15 cellular contexts compared by ENCODE assay signal in genomic region chr13:55440465-55441085, GRCh38.
A peak's percentile ranks its signal among the peaks of the same experiment; 100 is the strongest.
DNase-seq lines count a peak whose midpoint lies in the region; ATAC-seq and TF ChIP-seq lines count a peak whose summit lies in the region.
"Had no signal": no experiment of that assay in that cellular context is flagged by ENCODE, and none has a peak within 500 bp of the region (broad histone marks: within the 10 kb centered on the region; RNA-seq: fewer than 3 reads in every experiment).

No MANE protein-coding gene starts in this region.

- H3K9me3 Mint-ChIP-seq in WTC11: peaks cover 6% of the 10 kb centered on the region; the same call in 1 of the 2 replicates
- H3K9me3 Mint-ChIP-seq in activated naive CD4-positive, alpha-beta T cell treated with anti-CD3 and anti-CD28 coated beads, Interleukin-2, amount 10 ng/mL, durations not matched to agents 7 days and 5 days: peaks cover 9% of the 10 kb centered on the region

- 77% methylated on average over 3 of the region's 4 CpGs for WGBS in HUES64

- peak overlapping the region; percentile 71 for H3K27ac Mint-ChIP-seq in WTC11
- H3K27ac Mint-ChIP-seq in activated naive CD4-positive, alpha-beta T cell treated with anti-CD3 and anti-CD28 coated beads, Interleukin-2, amount 10 ng/mL, durations not matched to agents 7 days and 5 days: no peak overlapping the region
- H3K27ac Mint-ChIP-seq: CD14-positive monocyte; CD8-positive, alpha-beta T cell had no signal

- peak overlapping the region; percentile 15; the same call in 1 of the 2 replicates for H3K27ac ChIP-seq in HUES64 (ENCODE audit: low read depth, low read length)
- H3K27ac ChIP-seq: A549 had no signal

- no peaks in the 10 kb centered on the region for H3K27me3 ChIP-seq in HUES64 (ENCODE audit: insufficient read depth, low read length)

- POLR2A ChIA-PET in WTC11 (lab: Charles Lee): no interaction called here

- TF ChIP-seq CTCF in WTC11 (IDR thresholded peaks at IDR 0.05): no peak

- H3K4me1 Mint-ChIP-seq in WTC11: peaks cover 39% of the 10 kb centered on the region
- H3K4me1 Mint-ChIP-seq in activated naive CD4-positive, alpha-beta T cell treated with anti-CD3 and anti-CD28 coated beads, Interleukin-2, amount 10 ng/mL, durations not matched to agents 7 days and 5 days: no peaks in the 10 kb centered on the region
- H3K4me1 Mint-ChIP-seq: CD14-positive monocyte had no signal

- DNase-seq in WTC11 (ENCODE audit: low spot score) (no peak), iPS-NIHi7 (ENCODE audit: extremely low spot score) (peak; percentile 8), amniotic stem cell (lab: John Stamatoyannopoulos, UW) (no peak)
- DNase-seq in activated naive CD4-positive, alpha-beta T cell treated with anti-CD3 and anti-CD28 coated beads, Interleukin-2, amount 10 ng/mL, durations not matched to agents 7 days and 5 days: no peak
- DNase-seq: CD8-positive, alpha-beta T cell; COR-L47; DMS153; DMS79 treated with DMSO at 0.1 percent for 48 hours; EL had no signal

- H3K4me3 Mint-ChIP-seq in WTC11: no peak overlapping the region; the same call in 1 of the 2 replicates
- H3K4me3 Mint-ChIP-seq in activated naive CD4-positive, alpha-beta T cell treated with anti-CD3 and anti-CD28 coated beads, Interleukin-2, amount 10 ng/mL, durations not matched to agents 7 days and 5 days: no peak overlapping the region
- H3K4me3 Mint-ChIP-seq: CD14-positive monocyte; CD8-positive, alpha-beta T cell had no signal

- H3K9me3 ChIP-seq in HUES64 (ENCODE audit: insufficient read depth, low read depth, low read length): no peaks in the 10 kb centered on the region
- H3K9me3 ChIP-seq: A549 had no signal

- H3K9ac ChIP-seq in HUES64 (ENCODE audit: low read depth, low read length): 0 out of 2 replicates have a peak overlapping the region, but pooled peaks have one; percentile 28

- no peak overlapping the region for H3K4me3 ChIP-seq in HUES64 (ENCODE audit: low read length)
- H3K4me3 ChIP-seq: A549 had no signal

- H3K36me3 ChIP-seq in HUES64 (ENCODE audit: insufficient read depth, low read length): no peaks in the 10 kb centered on the region

- H3K36me3 Mint-ChIP-seq in WTC11: no peaks in the 10 kb centered on the region
- H3K36me3 Mint-ChIP-seq in activated naive CD4-positive, alpha-beta T cell treated with anti-CD3 and anti-CD28 coated beads, Interleukin-2, amount 10 ng/mL, durations not matched to agents 7 days and 5 days: no peaks in the 10 kb centered on the region
- H3K36me3 Mint-ChIP-seq: CD14-positive monocyte; CD8-positive, alpha-beta T cell had no signal

- CTCF ChIA-PET in WTC11 (lab: Charles Lee): no interaction called here
- CTCF ChIA-PET in activated naive CD4-positive, alpha-beta T cell treated with anti-CD3 and anti-CD28 coated beads, Interleukin-2, amount 10 ng/mL, durations not matched to agents 7 days and 5 days (lab: Charles Lee): no interaction called here

- ATAC-seq in WTC11 (peak; percentile 83), GM21515 (IDR thresholded peaks at IDR 0.05; ENCODE audit: unreplicated experiment) (no peak), GM19397 (IDR thresholded peaks at IDR 0.05; ENCODE audit: unreplicated experiment) (no peak)
- ATAC-seq: A549; CD8-positive, alpha-beta T cell; HepG2 had no signal

- peaks cover 2% of the 10 kb centered on the region for H3K27me3 Mint-ChIP-seq in WTC11 (ENCODE audit: low read depth)
- H3K27me3 Mint-ChIP-seq in activated naive CD4-positive, alpha-beta T cell treated with anti-CD3 and anti-CD28 coated beads, Interleukin-2, amount 10 ng/mL, durations not matched to agents 7 days and 5 days: no peaks in the 10 kb centered on the region

- peaks cover 39% of the 10 kb centered on the region for H3K4me1 ChIP-seq in HUES64 (ENCODE audit: insufficient read depth, low read length)
- H3K4me1 ChIP-seq: A549 had no signal

TF ChIP-seq in WTC11, 78 proteins besides CTCF, POLR2A, EP300 and RAD21 (continues in another document):
- TF ChIP-seq ZNF671 (CRISPR knock-in tag; IDR thresholded peaks at IDR 0.05): no peak
- TF ChIP-seq HMGA2 (CRISPR knock-in tag; IDR thresholded peaks at IDR 0.05): no peak
- no peak for TF ChIP-seq STAT6 (CRISPR knock-in tag; conservative IDR thresholded peaks at IDR 0.05; ENCODE audit: low read depth)
- no peak for TF ChIP-seq CREM (CRISPR knock-in tag; IDR thresholded peaks at IDR 0.05)
- TF ChIP-seq ATF6 (CRISPR knock-in tag; IDR thresholded peaks at IDR 0.05): no peak
- no peak for TF ChIP-seq ZNF416 (CRISPR knock-in tag; IDR thresholded peaks at IDR 0.05)
- TF ChIP-seq ZBTB43 (CRISPR knock-in tag; IDR thresholded peaks at IDR 0.05): no peak
- no peak for TF ChIP-seq PREB (CRISPR knock-in tag; IDR thresholded peaks at IDR 0.05; ENCODE audit: borderline replicate concordance)
- TF ChIP-seq HMGXB4 (CRISPR knock-in tag; IDR thresholded peaks at IDR 0.05): no peak
- TF ChIP-seq MAX (CRISPR knock-in tag; IDR thresholded peaks at IDR 0.05): no peak
- no peak for TF ChIP-seq GRHL2 (CRISPR knock-in tag; IDR thresholded peaks at IDR 0.05; ENCODE audit: insufficient replicate concordance, severe bottlenecking)
